25 cellular contexts compared by ENCODE assay signal in genomic region chr7:137304624-137305235, GRCh38. TPM values are rescaled to one million over a fixed set of nuclear protein-coding genes. Genes with fewer than 3 reads are reported as not detected.
DNase-seq lines count a peak whose midpoint lies in the region; FAIRE-seq and TF ChIP-seq lines count a peak whose summit lies in the region.
"Had no signal": no experiment of that assay in that cellular context is flagged by ENCODE, and none has a peak within 500 bp of the region (broad histone marks: within the 10 kb centered on the region; RNA-seq: fewer than 3 reads in every experiment).

No MANE protein-coding gene starts in this region.

- H3K27ac ChIP-seq in parathyroid adenoma = no peak overlapping the region
- H3K27ac ChIP-seq: gastroesophageal sphincter, suprapubic skin, vagina had no signal

- FAIRE-seq in H54 (lab: Jason Lieb, UNC) = peak; percentile 60
- FAIRE-seq in RCC 7860 (lab: Jason Lieb, UNC) = no peak
- FAIRE-seq: K562 had no signal

- H3K9me3 ChIP-seq in parathyroid adenoma (ENCODE audit: control insufficient read depth, low read length) = no peaks in the 10 kb centered on the region
- no peaks in the 10 kb centered on the region for H3K9me3 ChIP-seq in MG63
- H3K9me3 ChIP-seq: gastroesophageal sphincter, suprapubic skin, vagina had no signal

- H3K9ac ChIP-seq in parathyroid adenoma = no peak overlapping the region

- TF ChIP-seq CTCF in parathyroid adenoma (IDR thresholded peaks at IDR 0.05) = peak; percentile 12

- no peak for TF ChIP-seq POLR2A in H54 (IDR thresholded peaks at IDR 0.05; ENCODE audit: low read depth, low read length)

- H3K27me3 ChIP-seq in parathyroid adenoma (ENCODE audit: control insufficient read depth, insufficient read depth, low read length) (no peaks in the 10 kb centered on the region), MG63 (no peaks in the 10 kb centered on the region)
- H3K27me3 ChIP-seq: gastroesophageal sphincter, suprapubic skin, vagina had no signal

- peaks cover 30% of the 10 kb centered on the region for H3K4me1 ChIP-seq in parathyroid adenoma
- H3K4me1 ChIP-seq: gastroesophageal sphincter, suprapubic skin, vagina had no signal

- H3K4me2 ChIP-seq in parathyroid adenoma (ENCODE audit: low read length) = no peak overlapping the region

- H2AFZ ChIP-seq in parathyroid adenoma = no peak overlapping the region

- DNase-seq in H54 (ENCODE audit: insufficient read length, low spot score) (no peak), astrocyte of the hippocampus (ENCODE audit: low read depth, low spot score) (peak; percentile 67), globus pallidus (ENCODE audit: low spot score) (peak; percentile 75), RKO (ENCODE audit: low spot score) (no peak), RCC 7860 (ENCODE audit: low spot score) (no peak), NCI-H2029 treated with DMSO at 0.1 percent for 48 hours (lab: John Stamatoyannopoulos, UW) (no peak), MG63 (no peak)
- DNase-seq: activated B cell treated with CpG ODN at 0.5 μM for 24 hours; activated CD8-positive, alpha-beta T cell treated with anti-CD3 and anti-CD28 coated beads for 36 hours; activated gamma-delta T cell; CD4-positive, CD25-positive, alpha-beta regulatory T cell; central memory CD4-positive, alpha-beta T cell; erythroblast; GF-D8; HCEC 1CT; mammary epithelial cell; MM.1S; naive thymus-derived CD4-positive, alpha-beta T cell; NCI-H1436; NCI-H510A treated with DMSO at 0.1 percent for 48 hours had no signal

- H3K36me3 ChIP-seq in parathyroid adenoma (ENCODE audit: control insufficient read depth, insufficient read depth, low read length) (no peaks in the 10 kb centered on the region), MG63 (no peaks in the 10 kb centered on the region)
- H3K36me3 ChIP-seq: gastroesophageal sphincter, suprapubic skin, vagina had no signal

- H3K79me2 ChIP-seq in parathyroid adenoma = peaks cover 48% of the 10 kb centered on the region

- H3K4me3 ChIP-seq in parathyroid adenoma (ENCODE audit: low read depth, low read length) = no peak overlapping the region
- H3K4me3 ChIP-seq in MG63 = no peak overlapping the region
- H3K4me3 ChIP-seq: gastroesophageal sphincter, K562, suprapubic skin, vagina had no signal

RNA-seq across cellular contexts. Expression of gene PTN, which starts 38.8 kb away (rescaled TPM):
- total RNA-seq in MG63 (2014; rRNA removed; shearing (Covaris generic); ENCODE audit: low replicate concordance) = 0.20 TPM in 1 of 2 replicates, not detected in the other
- total RNA-seq: activated B cell treated with CpG ODN at 0.5 μM for 24 hours; activated CD8-positive, alpha-beta T cell treated with anti-CD3 and anti-CD28 coated beads for 36 hours; CD4-positive, CD25-positive, alpha-beta regulatory T cell; K562; naive thymus-derived CD4-positive, alpha-beta T cell had no signal

Comparison
In these comparisons a context has a peak if more than half of its experiments do, and no peak if none do; other contexts are left out.
1. DNase-seq: peak in astrocyte of the hippocampus (single experiment) and globus pallidus (single experiment); none in H54 (single experiment), RKO (single experiment), RCC 7860 (single experiment), NCI-H2029 treated with DMSO at 0.1 percent for 48 hours (single experiment) and MG63 (single experiment).